In the genomic region with DNA sequence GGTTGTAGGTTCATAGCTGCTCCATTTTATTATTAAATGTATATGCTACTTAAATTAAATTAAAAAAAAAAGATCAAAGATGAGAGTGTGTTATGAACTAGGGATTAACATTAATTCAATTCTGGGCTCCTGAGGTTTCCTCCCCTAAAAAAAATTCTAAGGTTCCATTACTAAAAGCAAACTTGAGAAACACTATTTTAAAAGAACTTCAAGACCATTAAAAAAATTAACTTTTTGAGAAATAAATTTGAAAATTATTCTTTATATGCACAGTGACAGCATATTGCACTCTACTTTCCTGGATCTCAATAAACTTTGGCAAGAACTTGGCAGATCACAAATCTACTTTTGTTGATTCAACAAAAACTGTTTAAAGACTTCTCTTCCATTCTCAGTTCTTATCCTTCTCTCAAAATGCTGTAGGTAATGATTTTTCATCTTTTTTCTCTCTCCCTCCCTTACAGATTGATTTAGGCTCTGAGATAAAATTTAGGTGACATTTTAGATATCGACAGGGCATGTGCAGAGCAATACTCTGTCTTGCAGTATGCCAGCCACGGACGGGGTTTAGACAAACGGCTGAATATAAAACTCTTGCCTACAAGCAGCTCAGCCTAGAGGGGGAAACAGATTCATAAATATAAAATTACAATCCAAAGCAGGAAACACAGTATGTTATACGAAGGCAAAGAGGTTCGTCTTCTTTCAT, we compare ENCODE assay signal across 8 cellular contexts. TPM values are rescaled to one million over a fixed set of nuclear protein-coding genes. Genes with fewer than 3 reads are reported as not detected.
DNase-seq lines count a peak whose midpoint lies in the region; ATAC-seq, FAIRE-seq and TF ChIP-seq lines count a peak whose summit lies in the region.

No MANE protein-coding gene starts in this region.

- TSS peak; percentile 99 for BruUV-seq in GM12878 (replicated peaks; lab: Mats Ljungman, UMichigan)

- no peak for TF ChIP-seq RAD21 in GM12878 (IDR thresholded peaks at IDR 0.05; ENCODE audit: insufficient read depth, low read depth, low read length)

- H3K36me3 ChIP-seq in GM12878 (ENCODE audit: control insufficient read depth in 2 of 2, insufficient read depth in 2 of 2, low read length in 1 of 2): peaks cover 0 to 5% of the 10 kb centered on the region in 2 experiments; a peak in 1 of 4 replicates
- H3K36me3 ChIP-seq in thoracic aorta: no peaks in the 10 kb centered on the region

- in situ Hi-C loops in GM12878 (cut with MboI): loop anchor here (5.0 kb wide), 1 partner anchor 73 kb away; no protein-coding TSS in a partner anchor

- RAD21 ChIA-PET in GM12878 (lab: Charles Lee; ENCODE audit: unreplicated experiment): interaction anchor here (0.9 to 3.1 kb wide), 10 partner anchors 30 to 591 kb away, joined by 3 to 22 read pairs (median 6); a partner anchor contains a TSS

- TF ChIP-seq CTCF in C4-2B (conservative IDR thresholded peaks at IDR 0.05) (no peak), GM12878 (IDR thresholded peaks at IDR 0.05 in 2 of 3, conservative IDR thresholded peaks at IDR 0.05 in 1 of 3; ENCODE audit: control insufficient read depth in 2 of 3, extremely low read depth in 1 of 3, insufficient read depth in 1 of 3, low read depth in 3 of 3, low read length in 3 of 3) (no peak), thoracic aorta (IDR thresholded peaks at IDR 0.05) (no peak)

- FAIRE-seq in GM12878 (lab: Jason Lieb, UNC): no peak

- SMC1A ChIA-PET in GM12878 (lab: Charles Lee; ENCODE audit: uncharacterized antibody, unreplicated experiment): interaction anchor here (0.6 to 8.9 kb wide), 8 partner anchors 12 to 1273 kb away, joined by 3 to 58 read pairs (median 3); a partner anchor contains a TSS

- H2AFZ ChIP-seq in GM12878 (ENCODE audit: control insufficient read depth, low read depth, low read length): peak overlapping the region; percentile 98

- H3K9ac ChIP-seq in GM12878 (ENCODE audit: control insufficient read depth, insufficient read depth, low read length): peak overlapping the region; percentile 73

- H3K27me3 ChIP-seq in GM12878 (replicated peaks in 1 of 2; ENCODE audit: control insufficient read depth in 2 of 2, insufficient read depth in 2 of 2, low read length in 1 of 2): no peaks in the 10 kb centered on the region
- H3K27me3 ChIP-seq in thoracic aorta (replicated peaks; ENCODE audit: insufficient read depth): no peaks in the 10 kb centered on the region

- peak; percentile 18 for ATAC-seq in GM19468 (IDR thresholded peaks at IDR 0.05; ENCODE audit: extremely low read depth, unreplicated experiment)
- ATAC-seq in HG03521 (IDR thresholded peaks at IDR 0.05; ENCODE audit: unreplicated experiment): peak; percentile 19
- ATAC-seq in GM12878: peak; percentile 22
- peak; percentile 41 for ATAC-seq in left colon
- peak; percentile 45 for ATAC-seq in thoracic aorta (ENCODE audit: insufficient number of reproducible peaks, low FRiP score, low read depth)

- H3K9me3 ChIP-seq in GM12878 (replicated peaks; ENCODE audit: control insufficient read depth, insufficient read depth, low read length): no peaks in the 10 kb centered on the region
- H3K9me3 ChIP-seq in thoracic aorta: no peaks in the 10 kb centered on the region

- peak overlapping the region; percentile 78 for H3K4me2 ChIP-seq in GM12878 (ENCODE audit: control insufficient read depth, insufficient read depth)

- no peaks in the 10 kb centered on the region; the same call in 1 of the 2 replicates for H4K20me1 ChIP-seq in GM12878 (ENCODE audit: control insufficient read depth, insufficient read depth)

- peak; percentile 43 for DNase-seq in GM12878 (ENCODE audit: low read depth, low spot score)
- DNase-seq in left colon: no peak
- DNase-seq in thoracic aorta (ENCODE audit: low spot score): no peak
- DNase-seq in NCI-H82 (lab: John Stamatoyannopoulos, UW): no peak
- DNase-seq in COLO668 (lab: John Stamatoyannopoulos, UW; ENCODE audit: unreplicated experiment): no peak

- H3K4me1 ChIP-seq in GM12878 (ENCODE audit: control insufficient read depth, insufficient read depth, low read length): peaks cover 5% of the 10 kb centered on the region
- H3K4me1 ChIP-seq in thoracic aorta (ENCODE audit: control insufficient read depth in 1 of 2, low read depth in 2 of 2): peaks cover 27 to 32% of the 10 kb centered on the region in 2 donors

- H3K4me3 ChIP-seq in GM12878 (peak overlapping the region; percentile 54), thoracic aorta (peak overlapping the region; percentile 79)

- intact Hi-C loops in GM12878 (cut with micrococcal nuclease; ENCODE audit: unreplicated experiment): loop anchor here (2.0 to 5.0 kb wide), 6 partner anchors 77 to 270 kb away; a partner anchor contains a TSS
- intact Hi-C loops in left colon (cut with DNase I, micrococcal nuclease): loop anchor here in 1 of 2 donors (5.0 kb wide), 1 partner anchor 73 kb away; no protein-coding TSS in a partner anchor

- peak overlapping the region; percentile 92 for H3K27ac ChIP-seq in C4-2B
- H3K27ac ChIP-seq in GM12878 (ENCODE audit: control insufficient read depth, insufficient read depth): peak overlapping the region; percentile 57
- H3K27ac ChIP-seq in thoracic aorta: peak overlapping the region; percentile 84

- POLR2A ChIA-PET in GM12878 (lab: Charles Lee): interaction anchor here (0.8 to 3.1 kb wide), 8 partner anchors 9 to 393 kb away, joined by 3 to 24 read pairs (median 4); a partner anchor contains a TSS

- CTCF ChIA-PET in GM12878 (lab: Yijun Ruan, JAX): interaction anchor here (0.6 to 4.5 kb wide), 3 partner anchors 76 to 592 kb away, joined by 3 to 60 read pairs (median 13); no protein-coding TSS in a partner anchor

- WGBS in GM12878 (ENCODE audit: insufficient coverage, insufficient replicate concordance, low lambda C conversion rate, missing lambda C conversion rate): under 1% methylated on average over 6 of the region's 6 CpGs

- peaks cover 42% of the 10 kb centered on the region for H3K79me2 ChIP-seq in GM12878 (ENCODE audit: control insufficient read depth, insufficient read depth, low read length)

- TF ChIP-seq POLR2A in GM12878 (IDR thresholded peaks at IDR 0.05; ENCODE audit: low read depth, low read length): no peak

- no peak for TF ChIP-seq EP300 in GM12878 (IDR thresholded peaks at IDR 0.05; ENCODE audit: borderline replicate concordance in 1 of 2, control insufficient read depth in 1 of 2, low read depth in 2 of 2, low read length in 2 of 2)

TF ChIP-seq in GM12878, 131 proteins besides CTCF, POLR2A, EP300 and RAD21 (continues in another document):
- TF ChIP-seq RUNX3 (IDR thresholded peaks at IDR 0.05; ENCODE audit: low read length): no peak

RNA-seq across cellular contexts. Expression of a gene that starts 0.6 kb away (rescaled TPM):
- total RNA-seq in GM12878 (2013; cell fraction: nucleolus; rRNA removed): 15.7 and 18.9 TPM in 2 replicates
- total RNA-seq in GM12878 (2014; rRNA removed) (22.5 and 22.9 TPM in 2 replicates), GM12878 (2014; rRNA removed; fragmentation: Illumina TruSeq; extraction: Trizol) (13.9 and 14.1 TPM in 2 replicates), GM12878 (2021) (21.7 and 22.7 TPM in 2 replicates), left colon (10 to 100 TPM in 1 of 2 donors, 1 to 10 TPM in 1; 9.5 to 15.7 TPM), thoracic aorta (10 to 100 TPM in 1 of 2 donors, 1 to 10 TPM in 1; 1.5 to 12.3 TPM)
- polyA plus RNA-seq in GM12878 (2011; ENCODE audit: low read depth): 5.5 TPM
- polyA plus RNA-seq in GM12878 (2011; rRNA removed) (9.1 and 14.4 TPM in 2 replicates), GM12878 (2014; fragmentation: Illumina TruSeq; extraction: Trizol) (20.1 and 21.5 TPM in 2 replicates), GM12878 (2014; fragmentation: Nextera tagmentation; extraction: Ambion mirVana) (1 to 10 TPM; 4.0 to 6.9 TPM), GM12878 (2014; rRNA removed) (18.0 and 18.2 TPM in 2 replicates), GM12878 (2016; fragmentation: Nextera tagmentation; extraction: Ambion mirVana) (10 to 100 TPM; 19.0 to 22.4 TPM)
- polyA plus RNA-seq in GM12878 (2011; cell fraction: cytosol; rRNA removed): 12.1 and 12.4 TPM in 2 replicates
- 22.9 and 24.9 TPM in 2 replicates for polyA plus RNA-seq in GM12878 (2011; cell fraction: nucleus; rRNA removed)
- 7.2 and 7.9 TPM in 2 replicates for polyA plus RNA-seq in GM12878 (2012)
- polyA minus RNA-seq in GM12878 (2011; rRNA and poly(A)+ RNA removed): 21.0 and 24.8 TPM in 2 replicates
- polyA minus RNA-seq in GM12878 (2011; cell fraction: cytosol; rRNA and poly(A)+ RNA removed): 8.7 and 10.0 TPM in 2 replicates
- 24.4 and 43.7 TPM in 2 replicates for polyA minus RNA-seq in GM12878 (2011; cell fraction: nucleus; rRNA and poly(A)+ RNA removed)

RNA-seq across cellular contexts. Expression of a gene that starts 29.2 kb away (rescaled TPM):
- total RNA-seq in GM12878 (2013; cell fraction: nucleolus; rRNA removed): not detected in 2 replicates
- total RNA-seq in GM12878 (2014; rRNA removed) (not detected in 2 replicates), GM12878 (2014; rRNA removed; fragmentation: Illumina TruSeq; extraction: Trizol) (not detected in 2 replicates), GM12878 (2021) (not detected in 2 replicates), left colon (1 to 10 TPM; 1.9 to 3.0 TPM), thoracic aorta (10 to 100 TPM in 1 of 2 donors, 1 to 10 TPM in 1; 9.3 to 18.9 TPM)
- not detected for polyA plus RNA-seq in GM12878 (2011; ENCODE audit: low read depth)
- polyA plus RNA-seq in GM12878 (2011; rRNA removed) (not detected in 2 replicates), GM12878 (2014; fragmentation: Illumina TruSeq; extraction: Trizol) (not detected in 2 replicates), GM12878 (2014; fragmentation: Nextera tagmentation; extraction: Ambion mirVana) (not detected), GM12878 (2014; rRNA removed) (not detected in 2 replicates), GM12878 (2016; fragmentation: Nextera tagmentation; extraction: Ambion mirVana) (under 1 TPM; 0.09 to 0.23 TPM)
- polyA plus RNA-seq in GM12878 (2011; cell fraction: cytosol; rRNA removed): not detected in 2 replicates
- polyA plus RNA-seq in GM12878 (2011; cell fraction: nucleus; rRNA removed): not detected in 2 replicates
- 0.04 and 0.05 TPM in 2 replicates for polyA plus RNA-seq in GM12878 (2012)
- not detected in 2 replicates for polyA minus RNA-seq in GM12878 (2011; rRNA and poly(A)+ RNA removed)
- not detected in 2 replicates for polyA minus RNA-seq in GM12878 (2011; cell fraction: cytosol; rRNA and poly(A)+ RNA removed)
- not detected in 2 replicates for polyA minus RNA-seq in GM12878 (2011; cell fraction: nucleus; rRNA and poly(A)+ RNA removed)
